In genomic region chr10:112336556-112337201, GRCh38 we compare ENCODE assay signal across 16 cellular contexts. TPM values are rescaled to one million over a fixed set of nuclear protein-coding genes. Genes with fewer than 3 reads are reported as not detected.
"Had no signal": no experiment of that assay in that cellular context is flagged by ENCODE, and none has a peak within 500 bp of the region (broad histone marks: within the 10 kb centered on the region; RNA-seq: fewer than 3 reads in every experiment).

No MANE protein-coding gene starts in this region.

- H3K9me3 ChIP-seq: thyroid gland had no signal

- H3K36me3 ChIP-seq: thyroid gland, WERI-Rb-1 had no signal

- H3K27me3 ChIP-seq: thyroid gland had no signal

- H3K4me3 ChIP-seq: SK-N-MC, thyroid gland had no signal

- H3K9ac ChIP-seq: parathyroid adenoma had no signal

- H2AFZ ChIP-seq: parathyroid adenoma had no signal

- DNase-seq: activated CD4-positive, alpha-beta T cell treated with anti-CD3 and anti-CD28 coated beads for 48 hours; effector CD8-positive, alpha-beta T cell; T-cell; thyroid gland; WERI-Rb-1 had no signal

- H3K27ac ChIP-seq: epithelial cell of prostate, parathyroid adenoma, SK-N-MC, thyroid gland, WERI-Rb-1 had no signal

- ATAC-seq: T-cell had no signal

- FAIRE-seq: astrocyte, colon had no signal

- H3K4me1 ChIP-seq: parathyroid adenoma had no signal

- H3K79me2 ChIP-seq: parathyroid adenoma had no signal

RNA-seq across cellular contexts. Expression of gene TECTB, which starts 53.5 kb away (rescaled TPM):
- total RNA-seq: activated naive CD4-positive, alpha-beta T cell treated with anti-CD3 and anti-CD28 coated beads for 36 hours; activated T-helper 1 cell treated with anti-CD3 and anti-CD28 coated beads, Interleukin-12 subunit alpha, Interleukin-12 subunit beta, Interleukin-2, Interleukin-4 antibody, amounts not matched to agents 30 ng/mL and 10 ng/mL and 1 ng/mL, durations not matched to agents 14 hours and 24 hours and 36 hours; astrocyte; cardiac septum; mesenteric fat pad; renal cortical epithelial cell; skeletal muscle tissue; T-cell had no signal
